Comparison of ENCODE assay signal across 14 cellular contexts in the genomic region with DNA sequence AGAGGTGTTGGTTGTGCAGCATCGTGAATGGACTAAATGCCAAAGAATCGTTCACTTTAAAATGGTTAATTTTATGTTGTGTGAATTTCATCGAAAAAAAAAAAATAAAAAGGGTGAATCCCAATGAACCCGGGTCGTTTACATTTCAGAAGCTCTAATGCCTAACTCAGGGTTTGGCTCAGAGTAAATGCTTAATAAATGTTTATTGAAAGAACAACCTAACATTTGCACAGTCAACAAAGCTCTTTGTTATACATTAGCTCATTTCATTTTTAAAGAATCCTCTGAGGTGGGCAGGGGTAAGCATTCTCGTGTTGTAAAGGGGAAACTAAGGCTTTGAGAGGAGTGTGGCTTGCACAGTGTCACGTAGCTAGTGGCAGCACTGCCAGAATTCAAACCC.
"Had no signal": no experiment of that assay in that cellular context is flagged by ENCODE, and none has a peak within 500 bp of the region (broad histone marks: within the 10 kb centered on the region; RNA-seq: fewer than 3 reads in every experiment).

No MANE protein-coding gene starts in this region.

- H3K36me3 Mint-ChIP-seq: activated naive CD4-positive, alpha-beta T cell treated with anti-CD3 and anti-CD28 coated beads, Interleukin-2, amount 50 U/mL, for 72 hours; neural progenitor cell; WTC11 had no signal

- H3K4me3 ChIP-seq: coronary artery, lower lobe of right lung, neural progenitor cell, uterus had no signal

- ATAC-seq: activated naive CD4-positive, alpha-beta T cell treated with anti-CD3 and anti-CD28 coated beads, Interleukin-2, amount 50 U/mL, for 72 hours; activated T-cell treated with anti-CD3 and anti-CD28 coated beads, Interleukin-2, amount 50 U/mL, for 4 hours; esophagus mucosa; WTC11 had no signal

- H3K9me3 Mint-ChIP-seq: activated CD4-positive, alpha-beta memory T cell treated with anti-CD3 and anti-CD28 coated beads, Interleukin-2, amount 10 ng/mL, durations not matched to agents 7 days and 5 days; activated naive CD4-positive, alpha-beta T cell treated with anti-CD3 and anti-CD28 coated beads, Interleukin-2, amount 50 U/mL, for 72 hours; activated T-cell treated with anti-CD3 and anti-CD28 coated beads, Interleukin-2, amount 50 U/mL, for 4 hours; neural progenitor cell; WTC11 had no signal

- H3K4me3 Mint-ChIP-seq: activated CD4-positive, alpha-beta memory T cell treated with anti-CD3 and anti-CD28 coated beads, Interleukin-2, amount 10 ng/mL, durations not matched to agents 7 days and 5 days; activated T-cell treated with anti-CD3 and anti-CD28 coated beads, Interleukin-2, amount 50 U/mL, for 4 hours; neural progenitor cell; WTC11 had no signal

- H3K27me3 ChIP-seq: neural progenitor cell, uterus had no signal

- H3K4me1 ChIP-seq: uterus had no signal

- DNase-seq: activated CD4-positive, alpha-beta memory T cell treated with anti-CD3 and anti-CD28 coated beads, Interleukin-2, amount 10 ng/mL, durations not matched to agents 7 days and 5 days; activated CD4-positive, alpha-beta T cell treated with anti-CD3 and anti-CD28 coated beads for 4 hours; activated effector memory CD4-positive, alpha-beta T cell treated with anti-CD3 and anti-CD28 coated beads, Interleukin-2, amount 50 U/mL, for 16 hours; activated T-cell treated with anti-CD3 and anti-CD28 coated beads, Interleukin-2, amount 50 U/mL, for 4 hours; central memory CD4-positive, alpha-beta T cell; lower lobe of right lung; stimulated activated CD4-positive, alpha-beta T cell treated with anti-CD3 and anti-CD28 coated beads, Interleukin-1b, Interleukin-23, amount 100 ng/mL, for 48 hours; T-helper 2 cell; uterus had no signal

- H3K9me3 ChIP-seq: lower lobe of right lung, uterus had no signal

- H3K27ac Mint-ChIP-seq: activated CD4-positive, alpha-beta memory T cell treated with anti-CD3 and anti-CD28 coated beads, Interleukin-2, amount 10 ng/mL, durations not matched to agents 7 days and 5 days; activated naive CD4-positive, alpha-beta T cell treated with anti-CD3 and anti-CD28 coated beads, Interleukin-2, amount 50 U/mL, for 72 hours; neural progenitor cell; WTC11 had no signal

- H3K4me1 Mint-ChIP-seq: activated CD4-positive, alpha-beta memory T cell treated with anti-CD3 and anti-CD28 coated beads, Interleukin-2, amount 10 ng/mL, durations not matched to agents 7 days and 5 days had no signal

- H3K27ac ChIP-seq: coronary artery, lower lobe of right lung, neural progenitor cell, uterus had no signal

- H3K36me3 ChIP-seq: lower lobe of right lung, neural progenitor cell, uterus had no signal
